ENCODE assay signal across 8 cellular contexts in the genomic region with DNA sequence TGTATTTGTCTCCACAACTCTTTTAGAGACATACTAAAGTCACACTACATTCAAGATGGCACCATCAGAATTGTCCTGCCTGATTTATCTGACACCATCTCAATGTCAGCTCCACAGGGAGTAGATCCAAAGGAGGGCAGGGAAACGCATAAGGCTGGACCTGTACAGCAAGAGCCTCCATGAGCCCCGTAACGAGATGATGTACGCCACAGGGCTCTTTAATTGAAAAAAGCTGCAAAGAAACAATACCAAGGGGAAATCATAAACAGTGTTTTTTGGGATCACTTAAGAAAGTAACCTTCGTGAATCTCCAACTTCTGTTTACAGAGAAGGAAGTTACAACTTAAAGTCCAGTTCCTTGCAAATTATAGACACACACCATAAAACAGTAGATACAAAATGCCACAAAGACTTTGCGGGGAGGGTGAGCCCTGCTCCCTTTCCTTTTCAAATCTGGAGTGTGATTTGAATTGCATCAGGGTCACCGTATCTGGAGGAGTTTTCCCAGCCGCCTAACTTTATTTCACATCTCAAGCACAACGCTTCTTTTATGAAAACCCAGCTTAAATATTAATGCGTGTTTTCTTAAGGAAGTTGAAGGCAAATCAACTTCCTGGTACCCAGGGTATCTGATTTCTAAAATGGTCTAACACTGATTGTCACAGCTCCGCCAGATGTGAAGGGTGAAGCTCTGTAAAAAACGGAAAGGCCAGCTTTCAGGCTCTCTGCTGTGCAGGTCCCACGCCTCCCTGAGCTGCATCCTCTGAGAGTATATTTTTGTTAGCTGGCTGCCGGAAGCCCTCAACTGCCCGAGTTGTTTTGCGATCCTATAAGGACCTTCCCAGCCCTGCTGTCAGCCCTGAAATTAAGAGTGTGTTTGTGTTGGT.
A peak's percentile ranks its signal among the peaks of the same experiment; 100 is the strongest.
DNase-seq lines count a peak whose midpoint lies in the region; ATAC-seq and TF ChIP-seq lines count a peak whose summit lies in the region.

No MANE protein-coding gene starts in this region.

- no peaks in the 10 kb centered on the region for H3K9me3 Mint-ChIP-seq in activated naive CD4-positive, alpha-beta T cell treated with anti-CD3 and anti-CD28 coated beads, Interleukin-2, amount 50 U/mL, for 24 hours
- no peaks in the 10 kb centered on the region for H3K9me3 Mint-ChIP-seq in central memory CD8-positive, alpha-beta T cell

- no peak for DNase-seq in activated naive CD4-positive, alpha-beta T cell treated with Interleukin-2 at 50 U/mL for 16 hours
- DNase-seq in central memory CD8-positive, alpha-beta T cell (ENCODE audit: low spot score in 2 of 2) = no peak
- DNase-seq in Kasumi-1 (lab: John Stamatoyannopoulos, UW) = no peak
- no peak for DNase-seq in NCI-H510A treated with DMSO at 0.1 percent for 48 hours (lab: John Stamatoyannopoulos, UW)
- DNase-seq in NCI-H510A (lab: John Stamatoyannopoulos, UW) = no peak

- peak overlapping the region; percentile 15 for H3K4me3 Mint-ChIP-seq in activated naive CD4-positive, alpha-beta T cell treated with anti-CD3 and anti-CD28 coated beads, Interleukin-2, amount 50 U/mL, for 24 hours
- H3K4me3 Mint-ChIP-seq in central memory CD8-positive, alpha-beta T cell = peak overlapping the region; percentile 46

- H3K4me3 ChIP-seq in parathyroid adenoma (ENCODE audit: low read depth, low read length) = no peak overlapping the region

- peaks cover 3% of the 10 kb centered on the region for H3K27me3 ChIP-seq in parathyroid adenoma (ENCODE audit: control insufficient read depth, insufficient read depth, low read length)

- no peak overlapping the region for H2AFZ ChIP-seq in parathyroid adenoma

- no peak overlapping the region for H3K27ac Mint-ChIP-seq in activated naive CD4-positive, alpha-beta T cell treated with anti-CD3 and anti-CD28 coated beads, Interleukin-2, amount 50 U/mL, for 24 hours
- H3K27ac Mint-ChIP-seq in central memory CD8-positive, alpha-beta T cell (ENCODE audit: low read depth) = no peak overlapping the region

- peaks cover 11% of the 10 kb centered on the region for H3K27me3 Mint-ChIP-seq in activated naive CD4-positive, alpha-beta T cell treated with anti-CD3 and anti-CD28 coated beads, Interleukin-2, amount 50 U/mL, for 24 hours
- peaks cover 61% of the 10 kb centered on the region for H3K27me3 Mint-ChIP-seq in central memory CD8-positive, alpha-beta T cell

- H3K79me2 ChIP-seq in parathyroid adenoma = no peaks in the 10 kb centered on the region

- no peaks in the 10 kb centered on the region for H3K4me1 ChIP-seq in parathyroid adenoma

- peak overlapping the region; percentile 17 for H3K4me2 ChIP-seq in parathyroid adenoma (ENCODE audit: low read length)

- no peaks in the 10 kb centered on the region for H3K9me3 ChIP-seq in parathyroid adenoma (ENCODE audit: control insufficient read depth, low read length)

- peak overlapping the region; percentile 16 for H3K27ac ChIP-seq in parathyroid adenoma

- peak; percentile 92 for ATAC-seq in HG03045 (IDR thresholded peaks at IDR 0.05; ENCODE audit: unreplicated experiment)
- ATAC-seq in central memory CD8-positive, alpha-beta T cell (replicated peaks; ENCODE audit: extremely low read depth, poor library complexity, severe bottlenecking) = no peak

- no peaks in the 10 kb centered on the region for H3K36me3 ChIP-seq in parathyroid adenoma (ENCODE audit: control insufficient read depth, insufficient read depth, low read length)

- H3K4me1 Mint-ChIP-seq in activated naive CD4-positive, alpha-beta T cell treated with anti-CD3 and anti-CD28 coated beads, Interleukin-2, amount 50 U/mL, for 24 hours = peaks cover 10% of the 10 kb centered on the region
- H3K4me1 Mint-ChIP-seq in central memory CD8-positive, alpha-beta T cell = peaks cover 5% of the 10 kb centered on the region

- no peak for TF ChIP-seq CTCF in parathyroid adenoma (IDR thresholded peaks at IDR 0.05)

- no peaks in the 10 kb centered on the region for H3K36me3 Mint-ChIP-seq in activated naive CD4-positive, alpha-beta T cell treated with anti-CD3 and anti-CD28 coated beads, Interleukin-2, amount 50 U/mL, for 24 hours
- H3K36me3 Mint-ChIP-seq in central memory CD8-positive, alpha-beta T cell (ENCODE audit: insufficient read depth) = peaks cover 2% of the 10 kb centered on the region

- H3K9ac ChIP-seq in parathyroid adenoma = no peak overlapping the region
